In the genomic region with DNA sequence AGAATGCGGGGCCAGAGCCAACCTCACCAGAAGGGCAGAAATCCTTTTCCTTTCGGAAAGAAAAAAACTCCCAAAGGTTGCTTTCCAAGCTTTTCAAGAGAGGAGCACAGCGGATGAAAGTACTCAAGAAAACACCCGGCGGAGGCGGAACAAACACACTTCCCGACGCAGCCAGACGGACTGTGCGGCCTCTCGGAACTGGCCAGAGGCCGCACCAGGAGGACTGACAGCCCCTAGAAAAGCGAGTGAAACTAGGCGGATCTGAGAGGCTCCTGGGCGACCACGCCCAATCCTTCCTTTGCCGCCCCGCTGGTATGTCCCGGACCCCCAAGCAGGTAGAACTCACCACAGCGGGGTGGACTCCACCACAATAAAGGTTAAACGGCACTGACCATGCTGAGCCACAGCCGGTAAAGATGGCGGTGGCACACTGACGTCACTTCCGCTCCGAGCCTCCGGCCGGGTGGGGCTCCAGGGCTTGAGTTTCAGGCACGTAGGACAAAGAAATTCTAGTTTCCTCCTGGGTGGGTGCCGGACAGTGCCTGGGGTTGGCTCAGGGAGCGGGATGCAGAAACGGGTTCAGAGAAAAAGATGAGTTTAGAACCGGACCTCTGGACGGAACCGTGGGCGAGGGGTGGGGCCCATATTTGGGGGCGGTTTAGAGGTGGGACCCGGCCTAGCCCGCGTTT, we compare ENCODE assay signal across 8 cellular contexts. TPM values are rescaled to one million over a fixed set of nuclear protein-coding genes. Genes with fewer than 3 reads are reported as not detected.
DNase-seq lines count a peak whose midpoint lies in the region; ATAC-seq and TF ChIP-seq lines count a peak whose summit lies in the region.

TSS of gene ZNF562 (minus strand) at position 432 of the 689 bp plus-strand sequence. CDS start 14,356 bp downstream, outside the sequence.

- 2 to 3% methylated on average over 30 to 40 of the region's 40 CpGs for WGBS in lower leg skin, 2 donors

- DNase-seq in ACHN (peak; percentile 84), NCI-H526 (lab: John Stamatoyannopoulos, UW) (peak; percentile 67 to 83), dorsolateral prefrontal cortex (peak; percentile 84 to 92 (median 88)), lower leg skin (ENCODE audit: low spot score in 2 of 2) (peak; percentile 78 to 97)
- peak; percentile 83 to 90 for DNase-seq in activated CD4-positive, alpha-beta T cell treated with anti-CD3 and anti-CD28 coated beads, Interleukin-2, amount 50 U/mL, for 48 hours
- DNase-seq in stimulated activated CD4-positive, alpha-beta T cell treated with anti-CD3 and anti-CD28 coated beads, TNF-alpha, amount 100 ng/mL, for 1 hour (ENCODE audit: low read depth in 3 of 3, low spot score in 1 of 3): peak; percentile 52 to 64 (median 53)

- no peak for TF ChIP-seq POLR2A in lower leg skin (IDR thresholded peaks at IDR 0.05)

- peak within 1 kb of the TSS; percentile 67 to 99 (median 96) for H3K27ac ChIP-seq in dorsolateral prefrontal cortex

- H3K27me3 ChIP-seq in dorsolateral prefrontal cortex: no peaks in the 10 kb centered on the region

- peak in 20 of 56 donors; percentile 11 to 41 (median 20) for TF ChIP-seq CTCF in dorsolateral prefrontal cortex (IDR thresholded peaks at IDR 0.05 in 54 of 56, conservative IDR thresholded peaks at IDR 0.05 in 2 of 56; ENCODE audit: low read depth in 1 of 56, partially characterized antibody in 56 of 56)
- TF ChIP-seq CTCF in lower leg skin (IDR thresholded peaks at IDR 0.05): no peak

- H3K4me3 ChIP-seq in dorsolateral prefrontal cortex (peak within 1 kb of the TSS; percentile 54 to 98 (median 86)), lower leg skin (ENCODE audit: low read depth, poor library complexity, severe bottlenecking) (peak within 1 kb of the TSS; percentile 59)

- intact Hi-C loops in dorsolateral prefrontal cortex (cut with DNase I) (loop anchor here (1.0 to 10.0 kb wide), 5 partner anchors 54 to 350 kb away; partner anchors contain the start of genes ZNF561 (in 2 of the 2), ZNF121 (in 1 of the 2), ZNF559 (in 1 of the 2) and ZNF846 (in 1 of the 2)), lower leg skin (cut with DNase I; ENCODE audit: low total_unique reads) (no loop called here)

- ATAC-seq in GM18868 (IDR thresholded peaks at IDR 0.05; ENCODE audit: unreplicated experiment) (peak; percentile 77), HG03354 (IDR thresholded peaks at IDR 0.05; ENCODE audit: poor library complexity, severe bottlenecking, unreplicated experiment) (peak; percentile 93)

- in situ Hi-C loops in ACHN (cut with HindIII; ENCODE audit: low pct_ligation_motif_present, low pct_unique_long_range_greater_than_20kb, low sequenced_read_pairs): no loop called here

RNA-seq across cellular contexts. Expression of gene ZNF562, which starts in this region (rescaled TPM):
- total RNA-seq in dorsolateral prefrontal cortex (10 to 100 TPM; 31.2 to 59.9 (median 44.7) TPM), lower leg skin (10 to 100 TPM; 11.9 to 22.2 (median 14.0) TPM)

Comparison
In these comparisons a context has a peak if more than half of its experiments do, and no peak if none do; other contexts are left out.
1. Peak in every context shown above with its lines: DNase-seq, ATAC-seq, H3K4me3 ChIP-seq and H3K27ac ChIP-seq.